1 cellular context compared by ENCODE assay signal in genomic region chr15:51971353-51972133, GRCh38.
TF ChIP-seq lines count a peak whose summit lies in the region.

Gene LEO1, minus strand, starts transcription at chr15:51971778. Its CDS starts 33 bp downstream, at chr15:51971745.

TF ChIP-seq in K562, 482 proteins besides CTCF, POLR2A, EP300 and RAD21 (continued from another document):
- peak; percentile 72; the same call in 1 of the 2 replicates for TF ChIP-seq ZBTB40 (IDR thresholded peaks at IDR 0.05)
- no peak for TF ChIP-seq ZBTB40 (CRISPR knock-in tag; IDR thresholded peaks at IDR 0.05)
- TF ChIP-seq ZNF511 (CRISPR knock-in tag; IDR thresholded peaks at IDR 0.05) = 0 out of 2 replicates have a peak, but pooled peaks have one; percentile 30
- peak; percentile 50 for TF ChIP-seq GMEB1 (CRISPR knock-in tag; IDR thresholded peaks at IDR 0.05)
- TF ChIP-seq CBX3 (IDR thresholded peaks at IDR 0.05; ENCODE audit: borderline replicate concordance in 1 of 2, low read length in 2 of 2) = 0 out of 3 replicates have a peak, but pooled peaks of 1 of the 2 experiments have one; percentile 14
- peak; percentile 31 for TF ChIP-seq FOS (IDR thresholded peaks at IDR 0.05; ENCODE audit: extremely low read depth, insufficient read length)
- peak; percentile 40; the same call in 1 of the 2 replicates for TF ChIP-seq ZNF583 (CRISPR knock-in tag; IDR thresholded peaks at IDR 0.05)
- no peak for TF ChIP-seq ZNF316 (IDR thresholded peaks at IDR 0.05)
- TF ChIP-seq EP400 (IDR thresholded peaks at IDR 0.05) = peak; percentile 94
- no peak for TF ChIP-seq ELK3 (CRISPR knock-in tag; IDR thresholded peaks at IDR 0.05)
- no peak for TF ChIP-seq BCL6 (CRISPR knock-in tag; IDR thresholded peaks at IDR 0.05)
- no peak for TF ChIP-seq ZNF395 (CRISPR knock-in tag; IDR thresholded peaks at IDR 0.05)
- peak; percentile 82 for TF ChIP-seq ZBTB17 (CRISPR knock-in tag; IDR thresholded peaks at IDR 0.05)
- TF ChIP-seq CREB1 (IDR thresholded peaks at IDR 0.05) = peak; percentile 63
- no peak for TF ChIP-seq CREB1 (CRISPR knock-in tag; IDR thresholded peaks at IDR 0.05)
- TF ChIP-seq, protein P1, sequence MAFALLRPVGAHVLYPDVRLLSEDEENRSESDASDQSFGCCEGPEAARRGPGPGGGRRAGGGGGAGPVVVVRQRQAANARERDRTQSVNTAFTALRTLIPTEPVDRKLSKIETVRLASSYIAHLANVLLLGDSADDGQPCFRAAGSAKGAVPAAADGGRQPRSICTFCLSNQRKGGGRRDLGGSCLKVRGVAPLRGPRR (CRISPR knock-in tag; IDR thresholded peaks at IDR 0.05) = no peak
- TF ChIP-seq NFIC (IDR thresholded peaks at IDR 0.05) = peak; percentile 39; the same call in 1 of the 2 replicates
- TF ChIP-seq CBX2 (IDR thresholded peaks at IDR 0.05; ENCODE audit: insufficient read depth, low read length, poor library complexity, severe bottlenecking) = no peak
- no peak for TF ChIP-seq CLOCK (CRISPR knock-in tag; IDR thresholded peaks at IDR 0.05; ENCODE audit: borderline replicate concordance)
- TF ChIP-seq SIRT6 (IDR thresholded peaks at IDR 0.05; ENCODE audit: low read depth, low read length) = no peak
- no peak for TF ChIP-seq ARNT (IDR thresholded peaks at IDR 0.05)
- TF ChIP-seq SPI1 (IDR thresholded peaks at IDR 0.05; ENCODE audit: borderline replicate concordance, low read depth, low read length) = no peak
- no peak for TF ChIP-seq BRF1 (IDR thresholded peaks at IDR 0.05; ENCODE audit: borderline replicate concordance, extremely low read depth, insufficient read length)
- no peak for TF ChIP-seq ZNF584 (CRISPR knock-in tag; IDR thresholded peaks at IDR 0.05; ENCODE audit: low read depth)
